ENCODE assay signal across 8 cellular contexts in genomic region chr1:78607334-78607927, GRCh38. TPM values are rescaled to one million over a fixed set of nuclear protein-coding genes. Genes with fewer than 3 reads are reported as not detected.
DNase-seq lines count a peak whose midpoint lies in the region; ATAC-seq lines count a peak whose summit lies in the region.

No MANE protein-coding gene starts in this region.

- no peak overlapping the region for H3K4me3 Mint-ChIP-seq in stimulated activated naive CD8-positive, alpha-beta T cell treated with anti-CD3 and anti-CD28 coated beads, Interleukin-15, amount 100 ng/mL, for 72 hours

- ATAC-seq in HG02973 (IDR thresholded peaks at IDR 0.05; ENCODE audit: unreplicated experiment): no peak
- no peak for ATAC-seq in stimulated activated naive CD8-positive, alpha-beta T cell treated with anti-CD3 and anti-CD28 coated beads, Interleukin-15, amount 100 ng/mL, for 72 hours

- no peaks in the 10 kb centered on the region for H3K4me1 Mint-ChIP-seq in stimulated activated naive CD8-positive, alpha-beta T cell treated with anti-CD3 and anti-CD28 coated beads, Interleukin-15, amount 100 ng/mL, for 72 hours

- H3K9me3 Mint-ChIP-seq in stimulated activated naive CD8-positive, alpha-beta T cell treated with anti-CD3 and anti-CD28 coated beads, Interleukin-15, amount 100 ng/mL, for 72 hours: no peaks in the 10 kb centered on the region

- DNase-seq in DMS114 treated with DMSO at 0.1 percent for 48 hours (lab: John Stamatoyannopoulos, UW; ENCODE audit: unreplicated experiment) (peak; percentile 36), amniotic epithelial cell (ENCODE audit: low read depth) (peak; percentile 41), lung microvascular endothelial cell (ENCODE audit: low read depth in 2 of 2) (peak; percentile 41 to 49)
- DNase-seq in Jurkat, Clone E6-1 (ENCODE audit: low read depth, low spot score): peak; percentile 22
- no peak for DNase-seq in activated effector memory CD4-positive, alpha-beta T cell treated with anti-CD3 and anti-CD28 coated beads, Interleukin-2, amount 50 U/mL, for 16 hours
- no peak for DNase-seq in stimulated activated naive CD8-positive, alpha-beta T cell treated with anti-CD3 and anti-CD28 coated beads, Interleukin-15, amount 100 ng/mL, for 72 hours
- DNase-seq in stimulated activated CD4-positive, alpha-beta T cell treated with anti-CD3 and anti-CD28 coated beads, Interleukin-15, amount 100 ng/mL, for 24 hours: no peak

- H3K4me3 ChIP-seq in Jurkat, Clone E6-1 (ENCODE audit: low read length): no peak overlapping the region

- H3K27ac Mint-ChIP-seq in stimulated activated naive CD8-positive, alpha-beta T cell treated with anti-CD3 and anti-CD28 coated beads, Interleukin-15, amount 100 ng/mL, for 72 hours: no peak overlapping the region

- H3K27me3 Mint-ChIP-seq in stimulated activated naive CD8-positive, alpha-beta T cell treated with anti-CD3 and anti-CD28 coated beads, Interleukin-15, amount 100 ng/mL, for 72 hours: no peaks in the 10 kb centered on the region

RNA-seq across cellular contexts. Expression of gene IFI44L, which starts 12.8 kb away (rescaled TPM):
- polyA plus RNA-seq in Jurkat, Clone E6-1 (2012; ENCODE audit: insufficient read depth, insufficient read length): not detected
- under 0.01 and 0.44 TPM in 2 replicates for total RNA-seq in lung microvascular endothelial cell

RNA-seq across cellular contexts. Expression of gene IFI44, which starts 42.2 kb away (rescaled TPM):
- polyA plus RNA-seq in Jurkat, Clone E6-1 (2012; ENCODE audit: insufficient read depth, insufficient read length): not detected
- 3.2 and 15.0 TPM in 2 replicates for total RNA-seq in lung microvascular endothelial cell

Comparison
In these comparisons a context has a peak if more than half of its experiments do, and no peak if none do; other contexts are left out.
1. DNase-seq: peak in DMS114 treated with DMSO at 0.1 percent for 48 hours (single experiment), Jurkat, Clone E6-1 (single experiment), amniotic epithelial cell (single experiment) and lung microvascular endothelial cell (2 of 2); none in activated effector memory CD4-positive, alpha-beta T cell treated with anti-CD3 and anti-CD28 coated beads, Interleukin-2, amount 50 U/mL, for 16 hours (single experiment), stimulated activated naive CD8-positive, alpha-beta T cell treated with anti-CD3 and anti-CD28 coated beads, Interleukin-15, amount 100 ng/mL, for 72 hours (0 of 2) and stimulated activated CD4-positive, alpha-beta T cell treated with anti-CD3 and anti-CD28 coated beads, Interleukin-15, amount 100 ng/mL, for 24 hours (single experiment).